In the genomic region with DNA sequence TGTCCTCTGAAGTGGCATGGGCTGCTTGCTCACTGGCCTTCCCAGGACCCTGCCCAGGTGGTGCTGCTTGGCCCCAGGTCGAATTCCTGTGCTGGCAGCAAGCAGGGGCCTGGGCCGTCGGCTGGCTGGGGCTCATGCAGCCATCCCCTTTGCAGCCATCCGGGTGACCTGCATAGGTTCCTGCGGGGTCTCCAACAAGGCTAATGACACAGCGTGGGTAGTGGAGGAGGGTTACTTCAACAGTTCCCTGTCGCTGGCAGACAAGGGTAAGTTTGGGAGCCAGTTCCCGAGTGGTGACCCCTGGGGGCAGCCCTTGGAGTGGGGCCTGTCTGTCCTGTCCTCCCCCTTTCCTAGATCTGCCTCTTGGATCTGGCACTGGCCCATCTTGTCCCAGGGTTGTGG, we compare ENCODE assay signal across 15 cellular contexts. TPM values are rescaled to one million over a fixed set of nuclear protein-coding genes. Genes with fewer than 3 reads are reported as not detected.
DNase-seq lines count a peak whose midpoint lies in the region; ATAC-seq and TF ChIP-seq lines count a peak whose summit lies in the region.
"Had no signal": no experiment of that assay in that cellular context is flagged by ENCODE, and none has a peak within 500 bp of the region (broad histone marks: within the 10 kb centered on the region; RNA-seq: fewer than 3 reads in every experiment).

No MANE protein-coding gene starts in this region.

- H3K4me3 ChIP-seq in DND-41 (ENCODE audit: low read depth in 1 of 2, low read length in 2 of 2): no peak overlapping the region
- H3K4me3 ChIP-seq in smooth muscle cell: no peak overlapping the region

- TF ChIP-seq CTCF in DND-41 (IDR thresholded peaks at IDR 0.05; ENCODE audit: borderline replicate concordance, extremely low read depth, low read length, poor library complexity, severe bottlenecking): no peak
- TF ChIP-seq CTCF in smooth muscle cell (IDR thresholded peaks at IDR 0.05; ENCODE audit: borderline replicate concordance, insufficient read depth, poor library complexity, severe bottlenecking): no peak

- no peak overlapping the region for H3K4me2 ChIP-seq in DND-41 (ENCODE audit: insufficient read depth, low read length)
- H3K4me2 ChIP-seq in smooth muscle cell: peak overlapping the region; percentile 33
- H3K4me2 ChIP-seq: KMS-11 had no signal

- peaks cover 16% of the 10 kb centered on the region for H3K4me1 ChIP-seq in DND-41 (ENCODE audit: insufficient read depth, low read length)
- H3K4me1 ChIP-seq in smooth muscle cell (ENCODE audit: low read depth): peaks cover 4% of the 10 kb centered on the region

- DNase-seq in DND-41 (no peak), iPS-NIHi11 (ENCODE audit: low spot score) (peak; percentile 6), smooth muscle cell (lab: John Stamatoyannopoulos, UW; ENCODE audit: unreplicated experiment) (no peak), NCI-H510A (lab: John Stamatoyannopoulos, UW) (no peak), OCI-M2 (lab: John Stamatoyannopoulos, UW; ENCODE audit: unreplicated experiment) (no peak), NCI-H748 treated with DMSO at 0.1 percent for 48 hours (lab: John Stamatoyannopoulos, UW) (no peak), GM19238 (ENCODE audit: insufficient read length, low spot score) (no peak)
- DNase-seq: activated naive CD8-positive, alpha-beta T cell treated with anti-CD3 and anti-CD28 coated beads, Interleukin-2, amount 10 ng/mL, durations not matched to agents 7 days and 5 days; effector memory CD8-positive, alpha-beta T cell; H9; hippocampal formation; NCI-H2107; T-helper 9 cell had no signal

- no peaks in the 10 kb centered on the region for H3K27me3 ChIP-seq in DND-41 (ENCODE audit: insufficient read depth, low read length, poor library complexity)
- no peaks in the 10 kb centered on the region for H3K27me3 ChIP-seq in smooth muscle cell (ENCODE audit: low read depth)

- H3K9me3 ChIP-seq in DND-41 (ENCODE audit: insufficient read depth, low read length, severe bottlenecking) (no peaks in the 10 kb centered on the region), smooth muscle cell (replicated peaks; ENCODE audit: low read depth) (no peaks in the 10 kb centered on the region)

- ATAC-seq in DND-41 (ENCODE audit: insufficient read depth, low read depth): peak; percentile 10; the same call in 1 of the 3 replicates
- peak; percentile 3; the same call in 2 of the 3 replicates for ATAC-seq in SK-N-SH treated with all-trans-retinoic acid at 6 μM for 48 hours
- ATAC-seq: effector memory CD8-positive, alpha-beta T cell had no signal

- no peak overlapping the region for H3K9ac ChIP-seq in DND-41 (ENCODE audit: low read depth, low read length)
- H3K9ac ChIP-seq in smooth muscle cell (ENCODE audit: low read depth): peak overlapping the region; percentile 65
- H3K9ac ChIP-seq: KMS-11 had no signal

- H3K27ac ChIP-seq in DND-41 (ENCODE audit: low read length) (no peak overlapping the region; the same call in 1 of the 2 replicates), smooth muscle cell (ENCODE audit: low read depth) (peak overlapping the region; percentile 96)
- H3K27ac ChIP-seq: KMS-11 had no signal

- H2AFZ ChIP-seq in DND-41 (ENCODE audit: low read depth, low read length) (no peak overlapping the region), smooth muscle cell (ENCODE audit: low read depth) (no peak overlapping the region)

- H4K20me1 ChIP-seq in DND-41 (ENCODE audit: insufficient read depth, low read length) (peaks cover 30% of the 10 kb centered on the region), smooth muscle cell (ENCODE audit: low read depth) (no peaks in the 10 kb centered on the region)

- peaks cover 23% of the 10 kb centered on the region for H3K79me2 ChIP-seq in DND-41 (ENCODE audit: insufficient read depth, low read length)
- H3K79me2 ChIP-seq in smooth muscle cell (ENCODE audit: low read depth): peaks cover 25% of the 10 kb centered on the region

- H3K36me3 ChIP-seq in DND-41 (ENCODE audit: insufficient read depth, low read length): peaks cover 45% of the 10 kb centered on the region
- no peaks in the 10 kb centered on the region for H3K36me3 ChIP-seq in smooth muscle cell (ENCODE audit: low read depth)

- H3F3A ChIP-seq in smooth muscle cell (ENCODE audit: low read depth): no peaks in the 10 kb centered on the region

- 89% methylated on average over 8 of the region's 8 CpGs for WGBS in smooth muscle cell (ENCODE audit: low lambda C conversion rate)

TF ChIP-seq in SK-N-SH treated with all-trans-retinoic acid at 6 μM for 48 hours, 23 proteins besides CTCF, POLR2A, EP300 and RAD21:
- TF ChIP-seq SNAI2 (CRISPR knock-in tag; IDR thresholded peaks at IDR 0.05) (no peak), TOX (CRISPR knock-in tag; IDR thresholded peaks at IDR 0.05; ENCODE audit: borderline replicate concordance) (no peak), ZC3H10 (CRISPR knock-in tag; IDR thresholded peaks at IDR 0.05) (no peak), ZNF565 (CRISPR knock-in tag; conservative IDR thresholded peaks at IDR 0.05; ENCODE audit: low read depth) (no peak), RARB (CRISPR knock-in tag; IDR thresholded peaks at IDR 0.05) (no peak), TCF4 (CRISPR knock-in tag; IDR thresholded peaks at IDR 0.05; ENCODE audit: borderline replicate concordance) (no peak), ARNTL (CRISPR knock-in tag; IDR thresholded peaks at IDR 0.05; ENCODE audit: borderline replicate concordance, low read depth) (no peak), ZNF70 (CRISPR knock-in tag; IDR thresholded peaks at IDR 0.05) (no peak)

RNA-seq across cellular contexts. Expression of gene EHMT1, which starts 6.1 kb away (rescaled TPM):
- 23.1 and 25.6 TPM in 2 replicates for total RNA-seq in smooth muscle cell
- polyA plus RNA-seq in smooth muscle cell: 34.1 and 56.6 TPM in 2 replicates

RNA-seq across cellular contexts. Expression of gene ARRDC1, which starts 7.3 kb away (rescaled TPM):
- 10.0 and 18.7 TPM in 2 replicates for total RNA-seq in smooth muscle cell
- polyA plus RNA-seq in smooth muscle cell: 16.7 and 36.3 TPM in 2 replicates

RNA-seq across cellular contexts. Expression of gene ZMYND19, which starts 22.4 kb away (rescaled TPM):
- total RNA-seq in smooth muscle cell: 13.5 and 16.6 TPM in 2 replicates
- polyA plus RNA-seq in smooth muscle cell: 37.8 and 41.8 TPM in 2 replicates

RNA-seq across cellular contexts. Expression of gene DPH7, which starts 34.0 kb away (rescaled TPM):
- 14.1 and 18.2 TPM in 2 replicates for total RNA-seq in smooth muscle cell
- polyA plus RNA-seq in smooth muscle cell: 21.8 and 29.0 TPM in 2 replicates
